ENCODE assay signal across 13 cellular contexts in the genomic region with DNA sequence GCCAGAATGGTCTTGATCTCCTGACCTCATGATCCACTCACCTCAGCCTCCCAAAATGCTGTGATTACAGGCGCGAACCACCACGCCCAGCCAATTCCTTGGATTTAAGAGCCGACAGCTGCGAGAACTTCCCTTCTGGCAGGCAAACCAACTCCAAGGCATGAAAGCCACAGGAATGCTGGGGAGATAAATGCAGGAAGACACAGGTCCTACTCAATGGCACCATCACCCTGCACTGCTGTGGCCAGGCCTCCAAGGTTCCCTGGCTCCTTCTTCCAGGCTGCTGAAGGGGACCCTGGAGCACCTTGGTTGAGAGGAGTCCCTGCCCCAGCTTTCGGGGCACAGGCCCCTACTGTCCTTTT.
DNase-seq lines count a peak whose midpoint lies in the region; ATAC-seq, FAIRE-seq and TF ChIP-seq lines count a peak whose summit lies in the region.
"Had no signal": no experiment of that assay in that cellular context is flagged by ENCODE, and none has a peak within 500 bp of the region (broad histone marks: within the 10 kb centered on the region; RNA-seq: fewer than 3 reads in every experiment).

No MANE protein-coding gene starts in this region.

- intact Hi-C loops in tibial artery (cut with DNase I; ENCODE audit: low total_unique reads), result no loop called here

- peaks cover 39% of the 10 kb centered on the region for H3K4me1 ChIP-seq in adipocyte (ENCODE audit: control insufficient read depth, insufficient read depth, low read length)
- peaks cover 32% of the 10 kb centered on the region for H3K4me1 ChIP-seq in keratinocyte (ENCODE audit: control insufficient read depth, extremely low read depth, insufficient read depth, low read length)
- peaks cover 11 to 61% (median 44%) of the 10 kb centered on the region in 4 donors for H3K4me1 ChIP-seq in tibial artery

- no peaks in the 10 kb centered on the region for H3K27me3 Mint-ChIP-seq in T-helper 2 cell treated with Interferon-gamma antibody and Interleukin-4, amounts not matched to agents 5 μg/mL and 100 μg/mL, for 36 hours (ENCODE audit: low read depth)
- H3K27me3 Mint-ChIP-seq in progenitor cell of endocrine pancreas, result no peaks in the 10 kb centered on the region
- H3K27me3 Mint-ChIP-seq: activated naive CD8-positive, alpha-beta T cell had no signal

- no peaks in the 10 kb centered on the region for H3K9me3 ChIP-seq in adipocyte (ENCODE audit: control insufficient read depth, low read length)
- no peaks in the 10 kb centered on the region for H3K9me3 ChIP-seq in keratinocyte (ENCODE audit: control insufficient read depth, low read depth, low read length)
- no peaks in the 10 kb centered on the region for H3K9me3 ChIP-seq in tibial artery

- H3K36me3 ChIP-seq in adipocyte (ENCODE audit: control insufficient read depth, insufficient read depth, low read length, severe bottlenecking) (no peaks in the 10 kb centered on the region), keratinocyte (ENCODE audit: control insufficient read depth in 2 of 2, extremely low read depth in 1 of 2, insufficient read depth in 2 of 2, low read length in 2 of 2) (no peaks in the 10 kb centered on the region), tibial artery (no peaks in the 10 kb centered on the region)

- no peak for DNase-seq in T-helper 2 cell treated with Interferon-gamma antibody and Interleukin-4, amounts not matched to agents 5 μg/mL and 100 μg/mL, for 36 hours (ENCODE audit: low spot score)
- DNase-seq in T-helper 2 cell (no peak), adipocyte (ENCODE audit: low read depth) (peak; percentile 50), keratinocyte (ENCODE audit: low read depth, low spot score) (no peak), tibial artery (no peak), progenitor cell of endocrine pancreas (ENCODE audit: low spot score, unreplicated experiment) (no peak), NAMALWA (ENCODE audit: low spot score) (no peak)
- DNase-seq: NCI-H146; stimulated activated CD4-positive, alpha-beta T cell treated with anti-CD3 and anti-CD28 coated beads, Interleukin-4, amount 100 ng/mL, for 1 hour had no signal

- peaks cover 30% of the 10 kb centered on the region for H3K4me1 Mint-ChIP-seq in T-helper 2 cell treated with Interferon-gamma antibody and Interleukin-4, amounts not matched to agents 5 μg/mL and 100 μg/mL, for 36 hours (ENCODE audit: low read depth)
- H3K4me1 Mint-ChIP-seq in progenitor cell of endocrine pancreas (ENCODE audit: low read depth), result peaks cover 7% of the 10 kb centered on the region

- FAIRE-seq in keratinocyte (lab: Jason Lieb, UNC), result peak; percentile 36
- FAIRE-seq: GM18507 had no signal

- no peaks in the 10 kb centered on the region for H4K20me1 ChIP-seq in keratinocyte (ENCODE audit: control insufficient read depth, extremely low read depth, insufficient read depth, low read length)

- no peaks in the 10 kb centered on the region for H3K9me1 ChIP-seq in keratinocyte (ENCODE audit: control insufficient read depth, extremely low read depth, insufficient read depth, low read length)

- H3K79me2 ChIP-seq in keratinocyte (ENCODE audit: control insufficient read depth, insufficient read depth, low read length), result no peaks in the 10 kb centered on the region

- H3K36me3 Mint-ChIP-seq in T-helper 2 cell treated with Interferon-gamma antibody and Interleukin-4, amounts not matched to agents 5 μg/mL and 100 μg/mL, for 36 hours (ENCODE audit: low read depth), result peaks cover 6% of the 10 kb centered on the region
- peaks cover 7% of the 10 kb centered on the region for H3K36me3 Mint-ChIP-seq in progenitor cell of endocrine pancreas (ENCODE audit: insufficient read depth)

- dilution Hi-C loops in keratinocyte (cut with MboI; ENCODE audit: extremely low pct_ligation_motif_present, low sequenced_read_pairs), result loop anchor here (25.0 kb wide), 1 partner anchor 111 kb away; the partner anchor contains the start of gene CHD2

- peak overlapping the region; percentile 17 for H3K27ac Mint-ChIP-seq in T-helper 2 cell treated with Interferon-gamma antibody and Interleukin-4, amounts not matched to agents 5 μg/mL and 100 μg/mL, for 36 hours
- no peak overlapping the region for H3K27ac Mint-ChIP-seq in progenitor cell of endocrine pancreas

- peak overlapping the region; percentile 87 for H2AFZ ChIP-seq in keratinocyte (ENCODE audit: control insufficient read depth, low read length)

- peak overlapping the region; percentile 88 for H3K4me2 ChIP-seq in keratinocyte (ENCODE audit: control insufficient read depth, extremely low read depth, insufficient read depth, low read depth, low read length)

- no peaks in the 10 kb centered on the region for H3K27me3 ChIP-seq in adipocyte (replicated peaks; ENCODE audit: control insufficient read depth, insufficient read depth, low read length)
- H3K27me3 ChIP-seq in keratinocyte (ENCODE audit: control insufficient read depth, extremely low read depth, insufficient read depth, low read length), result no peaks in the 10 kb centered on the region
- H3K27me3 ChIP-seq in tibial artery, result no peaks in the 10 kb centered on the region

- ATAC-seq in HG03354 (IDR thresholded peaks at IDR 0.05; ENCODE audit: poor library complexity, severe bottlenecking, unreplicated experiment), result no peak

- peak overlapping the region; percentile 86 for H3K9ac ChIP-seq in adipocyte (ENCODE audit: low read length)
- peak overlapping the region; percentile 79 for H3K9ac ChIP-seq in keratinocyte (ENCODE audit: control insufficient read depth, extremely low read depth, insufficient read depth, low read length)

- TF ChIP-seq CTCF in keratinocyte (optimal IDR thresholded peaks at IDR 0.05 in 1 of 3, IDR thresholded peaks at IDR 0.05 in 1 of 3, conservative IDR thresholded peaks at IDR 0.05 in 1 of 3; ENCODE audit: extremely low read depth in 1 of 3, insufficient read depth in 2 of 3, low read length in 3 of 3), result no peak
- no peak for TF ChIP-seq CTCF in tibial artery (IDR thresholded peaks at IDR 0.05)
- TF ChIP-seq CTCF in progenitor cell of endocrine pancreas (IDR thresholded peaks at IDR 0.05; ENCODE audit: unreplicated experiment), result no peak

- no peak overlapping the region for H3K4me3 Mint-ChIP-seq in T-helper 2 cell treated with Interferon-gamma antibody and Interleukin-4, amounts not matched to agents 5 μg/mL and 100 μg/mL, for 36 hours
- H3K4me3 Mint-ChIP-seq in progenitor cell of endocrine pancreas (ENCODE audit: low read depth), result no peak overlapping the region
- H3K4me3 Mint-ChIP-seq: activated naive CD8-positive, alpha-beta T cell had no signal

- H3K4me3 ChIP-seq in adipocyte (ENCODE audit: low read length), result peak overlapping the region; percentile 66
- peak overlapping the region in 2 of 3 experiments; percentile 33 to 46 for H3K4me3 ChIP-seq in keratinocyte (ENCODE audit: control insufficient read depth in 2 of 3, extremely low read depth in 1 of 3, insufficient read depth in 2 of 3, low read depth in 1 of 3, low read length in 3 of 3)
- no peak overlapping the region for H3K4me3 ChIP-seq in tibial artery

- peak overlapping the region; percentile 98 for H3K27ac ChIP-seq in keratinocyte (ENCODE audit: control insufficient read depth, insufficient read depth, low read length)
- H3K27ac ChIP-seq in tibial artery, result peak overlapping the region; percentile 98 to 99
- H3K27ac ChIP-seq: 22Rv1 had no signal

- no peaks in the 10 kb centered on the region for H3K9me3 Mint-ChIP-seq in T-helper 2 cell treated with Interferon-gamma antibody and Interleukin-4, amounts not matched to agents 5 μg/mL and 100 μg/mL, for 36 hours
- peaks cover 5% of the 10 kb centered on the region for H3K9me3 Mint-ChIP-seq in progenitor cell of endocrine pancreas (ENCODE audit: low read depth)

Comparison
In these comparisons a context has a peak if more than half of its experiments do, and no peak if none do; other contexts are left out.
1. H3K4me3 ChIP-seq: peak in adipocyte (single experiment) and keratinocyte (2 of 3); none in tibial artery (0 of 2).